Comparison of ENCODE assay signal across 8 cellular contexts in the genomic region with DNA sequence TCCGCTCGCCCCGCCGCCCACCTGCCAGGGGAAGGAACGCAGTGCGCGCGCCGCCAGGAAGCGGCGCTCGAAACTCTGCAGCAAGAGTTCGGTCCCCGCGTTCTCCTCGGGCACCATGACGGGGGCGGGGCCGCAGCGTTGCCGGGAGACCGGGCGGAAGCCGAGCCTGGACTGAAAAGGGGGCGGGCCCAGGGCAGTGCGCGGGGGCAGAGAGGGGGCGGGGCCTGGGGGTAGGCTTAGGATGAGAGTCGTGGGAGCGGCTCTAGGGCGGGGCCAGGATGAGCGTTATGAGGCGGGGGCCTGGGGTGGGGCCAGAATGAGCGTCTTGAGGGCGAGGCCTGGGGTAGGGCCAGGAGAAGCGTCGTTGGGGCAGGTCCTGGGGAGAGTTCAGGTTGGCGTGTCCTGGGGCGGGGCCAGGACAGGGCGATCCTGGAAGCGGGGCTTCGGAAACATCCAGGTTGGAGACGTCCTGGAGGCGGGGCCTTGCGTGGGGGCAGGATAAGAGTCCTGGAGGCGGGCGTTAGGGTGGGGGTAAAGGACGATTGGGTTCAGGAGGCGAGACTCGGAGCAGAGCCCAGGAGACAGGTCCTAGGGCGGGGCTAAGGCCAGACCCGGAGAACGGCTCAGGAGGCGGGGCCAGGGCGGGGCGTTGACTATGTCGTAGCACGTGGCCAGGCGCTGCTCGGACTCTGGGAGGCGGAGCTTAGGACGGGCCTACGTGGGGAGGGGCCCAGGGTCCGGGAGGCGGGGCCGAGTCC. TPM values are rescaled to one million over a fixed set of nuclear protein-coding genes. Genes with fewer than 3 reads are reported as not detected.
DNase-seq lines count a peak whose midpoint lies in the region; ATAC-seq and TF ChIP-seq lines count a peak whose summit lies in the region.
"Not testable (repeated sequence)": the region's sequence is repeated elsewhere in the genome, so short reads cannot be mapped to it uniquely, and the experiment has no call there.

No MANE protein-coding gene starts in this region.

- H3K36me3 ChIP-seq in fibroblast of lung (ENCODE audit: control insufficient read depth, insufficient read depth, low read length); naive thymus-derived CD4-positive, alpha-beta T cell (ENCODE audit: control insufficient read depth in 2 of 3, insufficient read depth in 3 of 3, low read length in 3 of 3): not testable (repeated sequence)

- not testable (repeated sequence) for H4K20me1 ChIP-seq in fibroblast of lung (ENCODE audit: control insufficient read depth, extremely low read depth, insufficient read depth, low read length)

- H3K4me1 Mint-ChIP-seq in naive thymus-derived CD4-positive, alpha-beta T cell = peaks cover 5 to 21% (median 14%) of the 10 kb centered on the region in 7 donors
- H3K4me1 Mint-ChIP-seq in stimulated activated effector memory CD8-positive, alpha-beta T cell treated with anti-CD3 and anti-CD28 coated beads, Interleukin-12 subunit alpha, Interleukin-12 subunit beta, amount 100 ng/mL, for 72 hours = peaks cover 16% of the 10 kb centered on the region

- H3K27me3 ChIP-seq in fibroblast of lung (ENCODE audit: control insufficient read depth, insufficient read depth, low read length); naive thymus-derived CD4-positive, alpha-beta T cell (ENCODE audit: control insufficient read depth in 2 of 2, insufficient read depth in 2 of 2, low read length in 2 of 2): not testable (repeated sequence)

- H3K36me3 Mint-ChIP-seq in naive thymus-derived CD4-positive, alpha-beta T cell; stimulated activated effector memory CD8-positive, alpha-beta T cell treated with anti-CD3 and anti-CD28 coated beads, Interleukin-12 subunit alpha, Interleukin-12 subunit beta, amount 100 ng/mL, for 72 hours: not testable (repeated sequence)

- CTCF ChIA-PET in naive thymus-derived CD4-positive, alpha-beta T cell (lab: Charles Lee) = not testable (repeated sequence)

- peak overlapping the region; percentile 44 to 66 (median 55) for H3K4me3 ChIP-seq in fibroblast of lung (replicated peaks in 1 of 4; ENCODE audit: control extremely low read depth in 1 of 4, insufficient read depth in 1 of 4, low read depth in 3 of 4, low read length in 4 of 4)
- peak overlapping the region; percentile 63 for H3K4me3 ChIP-seq in naive thymus-derived CD4-positive, alpha-beta T cell (ENCODE audit: low read length)

- DNase-seq in DMS53 treated with DMSO at 0.1 percent for 48 hours (lab: John Stamatoyannopoulos, UW; ENCODE audit: unreplicated experiment) (peak; percentile 93), GOT3 (lab: John Stamatoyannopoulos, UW) (peak; percentile 88), LHCN-M2 (ENCODE audit: low read depth) (peak; percentile 92), RPMI7951 (ENCODE audit: low read depth) (peak; percentile 89), fibroblast of lung (ENCODE audit: low read depth in 2 of 2) (peak; percentile 93 to 94)
- peak; percentile 98 for DNase-seq in activated T-helper 1 cell treated with anti-CD3 and anti-CD28 coated beads, Interleukin-2, amount 50 U/mL, for 16 hours (ENCODE audit: low read depth in 1 of 2, low spot score in 1 of 2)
- peak; percentile 90 to 99 (median 94) for DNase-seq in naive thymus-derived CD4-positive, alpha-beta T cell
- DNase-seq in stimulated activated effector memory CD8-positive, alpha-beta T cell treated with anti-CD3 and anti-CD28 coated beads, Interleukin-12 subunit alpha, Interleukin-12 subunit beta, amount 100 ng/mL, for 72 hours (ENCODE audit: low spot score in 2 of 2) = peak; percentile 91 to 98

- peak overlapping the region; percentile 90 to 98 (median 94) for H3K4me3 Mint-ChIP-seq in naive thymus-derived CD4-positive, alpha-beta T cell
- H3K4me3 Mint-ChIP-seq in stimulated activated effector memory CD8-positive, alpha-beta T cell treated with anti-CD3 and anti-CD28 coated beads, Interleukin-12 subunit alpha, Interleukin-12 subunit beta, amount 100 ng/mL, for 72 hours = peak overlapping the region; percentile 84

- peak overlapping the region; percentile 99 for H3K27ac ChIP-seq in fibroblast of lung (ENCODE audit: insufficient read depth, low read length)
- H3K27ac ChIP-seq in naive thymus-derived CD4-positive, alpha-beta T cell (ENCODE audit: low read depth, low read length) = peak overlapping the region; percentile 88

- H3K9me3 Mint-ChIP-seq in naive thymus-derived CD4-positive, alpha-beta T cell; stimulated activated effector memory CD8-positive, alpha-beta T cell treated with anti-CD3 and anti-CD28 coated beads, Interleukin-12 subunit alpha, Interleukin-12 subunit beta, amount 100 ng/mL, for 72 hours: not testable (repeated sequence)

- H3K27me3 Mint-ChIP-seq in naive thymus-derived CD4-positive, alpha-beta T cell = peaks cover 0 to 38% (median 3%) of the 10 kb centered on the region in 5 donors

- not testable (repeated sequence) for H3K79me2 ChIP-seq in fibroblast of lung (ENCODE audit: control insufficient read depth, insufficient read depth, low read length)

- TF ChIP-seq CTCF in fibroblast of lung (conservative IDR thresholded peaks at IDR 0.05 in 1 of 2, IDR thresholded peaks at IDR 0.05 in 1 of 2; ENCODE audit: low read depth in 1 of 2, low read length in 2 of 2) = not testable (repeated sequence)

- H3K27ac Mint-ChIP-seq in naive thymus-derived CD4-positive, alpha-beta T cell = peak overlapping the region; percentile 86 to 99 (median 94)
- peak overlapping the region; percentile 91 for H3K27ac Mint-ChIP-seq in stimulated activated effector memory CD8-positive, alpha-beta T cell treated with anti-CD3 and anti-CD28 coated beads, Interleukin-12 subunit alpha, Interleukin-12 subunit beta, amount 100 ng/mL, for 72 hours

- H3K4me1 ChIP-seq in fibroblast of lung (ENCODE audit: control insufficient read depth, extremely low read depth, insufficient read depth, low read length); naive thymus-derived CD4-positive, alpha-beta T cell (ENCODE audit: control insufficient read depth in 2 of 2, insufficient read depth in 2 of 2, low read length in 2 of 2): not testable (repeated sequence)

- POLR2A ChIA-PET in naive thymus-derived CD4-positive, alpha-beta T cell (lab: Charles Lee) = interaction anchor here (0.7 to 1.0 kb wide), 2 partner anchors 41 to 44 kb away, joined by 3 to 5 read pairs; no protein-coding TSS in a partner anchor

- H3K9ac ChIP-seq in fibroblast of lung (ENCODE audit: insufficient read depth, low read length) = peak overlapping the region; percentile 95

- peak overlapping the region; percentile 35 for H3K4me2 ChIP-seq in fibroblast of lung (ENCODE audit: extremely low read depth, insufficient read depth, low read length)

- H3K9me3 ChIP-seq in fibroblast of lung (ENCODE audit: control insufficient read depth, insufficient read depth, low read depth, low read length); naive thymus-derived CD4-positive, alpha-beta T cell (ENCODE audit: control insufficient read depth in 2 of 3, low read length in 3 of 3): not testable (repeated sequence)

- not testable (repeated sequence) for H2AFZ ChIP-seq in fibroblast of lung (ENCODE audit: low read length)

- intact Hi-C loops in naive thymus-derived CD4-positive, alpha-beta T cell (cut with micrococcal nuclease) = loop anchor here (1.0 to 10.0 kb wide), 12 partner anchors 14 to 976 kb away; a partner anchor contains a TSS

- ATAC-seq in naive thymus-derived CD4-positive, alpha-beta T cell = peak; percentile 99
- peak; percentile 99 for ATAC-seq in stimulated activated effector memory CD8-positive, alpha-beta T cell treated with anti-CD3 and anti-CD28 coated beads, Interleukin-12 subunit alpha, Interleukin-12 subunit beta, amount 100 ng/mL, for 72 hours

RNA-seq across cellular contexts. Expression of a gene that starts 43.6 kb away (rescaled TPM):
- total RNA-seq in LHCN-M2 (2014; rRNA removed) (29.2 and 33.3 TPM in 2 replicates), fibroblast of lung (15.7 and 16.8 TPM in 2 replicates)
- polyA plus RNA-seq in LHCN-M2 (2012) = 5.4 TPM
- 14.5 and 18.4 TPM in 2 replicates for total RNA-seq in RPMI7951 (2014; rRNA removed; shearing (Covaris generic))
- polyA plus RNA-seq in fibroblast of lung = 11.3 and 16.5 TPM in 2 replicates
- 8.9 and 9.1 TPM in 2 replicates for polyA plus RNA-seq in fibroblast of lung (2012)
- 8.6 and 32.2 TPM in 2 replicates for polyA minus RNA-seq in fibroblast of lung (ENCODE audit: low replicate concordance)
- total RNA-seq in naive thymus-derived CD4-positive, alpha-beta T cell = 10 to 100 TPM; 18.4 to 39.0 (median 33.7) TPM
- 10 to 100 TPM; 18.9 to 21.0 TPM for polyA plus RNA-seq in naive thymus-derived CD4-positive, alpha-beta T cell

Comparison
In these comparisons a context has a peak if more than half of its experiments do, and no peak if none do; other contexts are left out.
1. Peak in every context shown above with its lines: DNase-seq, ATAC-seq, H3K4me3 ChIP-seq and H3K27ac ChIP-seq.